ENCODE assay signal across 2 cellular contexts in the genomic region with DNA sequence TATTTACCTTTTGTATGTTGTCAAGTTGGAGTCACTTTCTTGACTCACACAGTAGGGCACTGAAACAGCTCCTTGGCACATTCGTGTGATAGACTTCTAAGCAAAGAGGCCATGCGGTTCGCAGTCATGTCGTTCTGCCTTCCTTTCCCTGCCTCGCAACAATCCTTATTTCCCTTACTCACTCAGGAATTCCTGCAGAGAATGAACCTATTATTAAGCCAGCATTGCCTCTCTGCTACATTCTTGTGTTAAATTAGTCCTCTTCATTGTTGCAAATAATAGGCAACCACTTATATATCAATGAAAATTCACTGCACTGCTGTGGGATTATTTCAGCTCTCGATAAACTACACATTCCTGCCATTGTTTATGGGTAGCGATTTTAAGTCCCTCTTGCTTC.
TF ChIP-seq lines count a peak whose summit lies in the region.

No MANE protein-coding gene starts in this region.

TF ChIP-seq in GM23338, 12 proteins besides CTCF, POLR2A, EP300 and RAD21 (continues in another document):
- TF ChIP-seq JUNB (IDR thresholded peaks at IDR 0.05; ENCODE audit: unreplicated experiment) = no peak
- TF ChIP-seq POLR2AphosphoS5 (IDR thresholded peaks at IDR 0.05; ENCODE audit: low read depth) = no peak
- no peak for TF ChIP-seq NANOG (IDR thresholded peaks at IDR 0.05; ENCODE audit: borderline replicate concordance)
- no peak for TF ChIP-seq CREB1 (CRISPR knock-in tag; IDR thresholded peaks at IDR 0.05; ENCODE audit: low read depth)
- TF ChIP-seq ZNF114 (CRISPR knock-in tag; IDR thresholded peaks at IDR 0.05) = no peak
- TF ChIP-seq, protein P1, sequence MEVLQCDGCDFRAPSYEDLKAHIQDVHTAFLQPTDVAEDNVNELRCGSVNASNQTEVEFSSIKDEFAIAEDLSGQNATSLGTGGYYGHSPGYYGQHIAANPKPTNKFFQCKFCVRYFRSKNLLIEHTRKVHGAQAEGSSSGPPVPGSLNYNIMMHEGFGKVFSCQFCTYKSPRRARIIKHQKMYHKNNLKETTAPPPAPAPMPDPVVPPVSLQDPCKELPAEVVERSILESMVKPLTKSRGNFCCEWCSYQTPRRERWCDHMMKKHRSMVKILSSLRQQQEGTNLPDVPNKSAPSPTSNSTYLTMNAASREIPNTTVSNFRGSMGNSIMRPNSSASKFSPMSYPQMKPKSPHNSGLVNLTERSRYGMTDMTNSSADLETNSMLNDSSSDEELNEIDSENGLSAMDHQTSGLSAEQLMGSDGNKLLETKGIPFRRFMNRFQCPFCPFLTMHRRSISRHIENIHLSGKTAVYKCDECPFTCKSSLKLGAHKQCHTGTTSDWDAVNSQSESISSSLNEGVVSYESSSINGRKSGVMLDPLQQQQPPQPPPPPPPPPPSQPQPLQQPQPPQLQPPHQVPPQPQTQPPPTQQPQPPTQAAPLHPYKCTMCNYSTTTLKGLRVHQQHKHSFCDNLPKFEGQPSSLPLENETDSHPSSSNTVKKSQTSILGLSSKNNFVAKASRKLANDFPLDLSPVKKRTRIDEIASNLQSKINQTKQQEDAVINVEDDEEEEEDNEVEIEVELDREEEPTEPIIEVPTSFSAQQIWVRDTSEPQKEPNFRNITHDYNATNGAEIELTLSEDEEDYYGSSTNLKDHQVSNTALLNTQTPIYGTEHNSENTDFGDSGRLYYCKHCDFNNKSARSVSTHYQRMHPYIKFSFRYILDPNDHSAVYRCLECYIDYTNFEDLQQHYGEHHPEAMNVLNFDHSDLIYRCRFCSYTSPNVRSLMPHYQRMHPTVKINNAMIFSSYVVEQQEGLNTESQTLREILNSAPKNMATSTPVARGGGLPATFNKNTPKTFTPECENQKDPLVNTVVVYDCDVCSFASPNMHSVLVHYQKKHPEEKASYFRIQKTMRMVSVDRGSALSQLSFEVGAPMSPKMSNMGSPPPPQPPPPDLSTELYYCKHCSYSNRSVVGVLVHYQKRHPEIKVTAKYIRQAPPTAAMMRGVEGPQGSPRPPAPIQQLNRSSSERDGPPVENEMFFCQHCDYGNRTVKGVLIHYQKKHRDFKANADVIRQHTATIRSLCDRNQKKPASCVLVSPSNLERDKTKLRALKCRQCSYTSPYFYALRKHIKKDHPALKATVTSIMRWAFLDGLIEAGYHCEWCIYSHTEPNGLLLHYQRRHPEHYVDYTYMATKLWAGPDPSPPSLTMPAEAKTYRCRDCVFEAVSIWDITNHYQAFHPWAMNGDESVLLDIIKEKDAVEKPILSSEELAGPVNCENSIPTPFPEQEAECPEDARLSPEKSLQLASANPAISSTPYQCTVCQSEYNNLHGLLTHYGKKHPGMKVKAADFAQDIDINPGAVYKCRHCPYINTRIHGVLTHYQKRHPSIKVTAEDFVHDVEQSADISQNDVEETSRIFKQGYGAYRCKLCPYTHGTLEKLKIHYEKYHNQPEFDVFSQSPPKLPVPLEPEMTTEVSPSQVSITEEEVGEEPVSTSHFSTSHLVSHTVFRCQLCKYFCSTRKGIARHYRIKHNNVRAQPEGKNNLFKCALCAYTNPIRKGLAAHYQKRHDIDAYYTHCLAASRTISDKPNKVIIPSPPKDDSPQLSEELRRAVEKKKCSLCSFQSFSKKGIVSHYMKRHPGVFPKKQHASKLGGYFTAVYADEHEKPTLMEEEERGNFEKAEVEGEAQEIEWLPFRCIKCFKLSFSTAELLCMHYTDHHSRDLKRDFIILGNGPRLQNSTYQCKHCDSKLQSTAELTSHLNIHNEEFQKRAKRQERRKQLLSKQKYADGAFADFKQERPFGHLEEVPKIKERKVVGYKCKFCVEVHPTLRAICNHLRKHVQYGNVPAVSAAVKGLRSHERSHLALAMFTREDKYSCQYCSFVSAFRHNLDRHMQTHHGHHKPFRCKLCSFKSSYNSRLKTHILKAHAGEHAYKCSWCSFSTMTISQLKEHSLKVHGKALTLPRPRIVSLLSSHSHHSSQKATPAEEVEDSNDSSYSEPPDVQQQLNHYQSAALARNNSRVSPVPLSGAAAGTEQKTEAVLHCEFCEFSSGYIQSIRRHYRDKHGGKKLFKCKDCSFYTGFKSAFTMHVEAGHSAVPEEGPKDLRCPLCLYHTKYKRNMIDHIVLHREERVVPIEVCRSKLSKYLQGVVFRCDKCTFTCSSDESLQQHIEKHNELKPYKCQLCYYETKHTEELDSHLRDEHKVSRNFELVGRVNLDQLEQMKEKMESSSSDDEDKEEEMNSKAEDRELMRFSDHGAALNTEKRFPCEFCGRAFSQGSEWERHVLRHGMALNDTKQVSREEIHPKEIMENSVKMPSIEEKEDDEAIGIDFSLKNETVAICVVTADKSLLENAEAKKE (CRISPR knock-in tag; IDR thresholded peaks at IDR 0.05) = no peak
- TF ChIP-seq, protein P2, sequence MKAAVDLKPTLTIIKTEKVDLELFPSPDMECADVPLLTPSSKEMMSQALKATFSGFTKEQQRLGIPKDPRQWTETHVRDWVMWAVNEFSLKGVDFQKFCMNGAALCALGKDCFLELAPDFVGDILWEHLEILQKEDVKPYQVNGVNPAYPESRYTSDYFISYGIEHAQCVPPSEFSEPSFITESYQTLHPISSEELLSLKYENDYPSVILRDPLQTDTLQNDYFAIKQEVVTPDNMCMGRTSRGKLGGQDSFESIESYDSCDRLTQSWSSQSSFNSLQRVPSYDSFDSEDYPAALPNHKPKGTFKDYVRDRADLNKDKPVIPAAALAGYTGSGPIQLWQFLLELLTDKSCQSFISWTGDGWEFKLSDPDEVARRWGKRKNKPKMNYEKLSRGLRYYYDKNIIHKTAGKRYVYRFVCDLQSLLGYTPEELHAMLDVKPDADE (IDR thresholded peaks at IDR 0.05) = no peak
- TF ChIP-seq ZNF331 (CRISPR knock-in tag; IDR thresholded peaks at IDR 0.05; ENCODE audit: low read depth) = no peak
- TF ChIP-seq STAT1 (IDR thresholded peaks at IDR 0.05; ENCODE audit: unreplicated experiment) = no peak
- TF ChIP-seq, protein P3, sequence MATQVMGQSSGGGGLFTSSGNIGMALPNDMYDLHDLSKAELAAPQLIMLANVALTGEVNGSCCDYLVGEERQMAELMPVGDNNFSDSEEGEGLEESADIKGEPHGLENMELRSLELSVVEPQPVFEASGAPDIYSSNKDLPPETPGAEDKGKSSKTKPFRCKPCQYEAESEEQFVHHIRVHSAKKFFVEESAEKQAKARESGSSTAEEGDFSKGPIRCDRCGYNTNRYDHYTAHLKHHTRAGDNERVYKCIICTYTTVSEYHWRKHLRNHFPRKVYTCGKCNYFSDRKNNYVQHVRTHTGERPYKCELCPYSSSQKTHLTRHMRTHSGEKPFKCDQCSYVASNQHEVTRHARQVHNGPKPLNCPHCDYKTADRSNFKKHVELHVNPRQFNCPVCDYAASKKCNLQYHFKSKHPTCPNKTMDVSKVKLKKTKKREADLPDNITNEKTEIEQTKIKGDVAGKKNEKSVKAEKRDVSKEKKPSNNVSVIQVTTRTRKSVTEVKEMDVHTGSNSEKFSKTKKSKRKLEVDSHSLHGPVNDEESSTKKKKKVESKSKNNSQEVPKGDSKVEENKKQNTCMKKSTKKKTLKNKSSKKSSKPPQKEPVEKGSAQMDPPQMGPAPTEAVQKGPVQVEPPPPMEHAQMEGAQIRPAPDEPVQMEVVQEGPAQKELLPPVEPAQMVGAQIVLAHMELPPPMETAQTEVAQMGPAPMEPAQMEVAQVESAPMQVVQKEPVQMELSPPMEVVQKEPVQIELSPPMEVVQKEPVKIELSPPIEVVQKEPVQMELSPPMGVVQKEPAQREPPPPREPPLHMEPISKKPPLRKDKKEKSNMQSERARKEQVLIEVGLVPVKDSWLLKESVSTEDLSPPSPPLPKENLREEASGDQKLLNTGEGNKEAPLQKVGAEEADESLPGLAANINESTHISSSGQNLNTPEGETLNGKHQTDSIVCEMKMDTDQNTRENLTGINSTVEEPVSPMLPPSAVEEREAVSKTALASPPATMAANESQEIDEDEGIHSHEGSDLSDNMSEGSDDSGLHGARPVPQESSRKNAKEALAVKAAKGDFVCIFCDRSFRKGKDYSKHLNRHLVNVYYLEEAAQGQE (IDR thresholded peaks at IDR 0.05; ENCODE audit: unreplicated experiment) = no peak

TF ChIP-seq in H1, 55 proteins besides CTCF, POLR2A, EP300 and RAD21:
- TF ChIP-seq MAFK (IDR thresholded peaks at IDR 0.05; ENCODE audit: low read depth, low read length) = peak; percentile 32; the same call in 1 of the 2 replicates
- no peak for TF ChIP-seq CBX5 (IDR thresholded peaks at IDR 0.05; ENCODE audit: low read depth, low read length)
- TF ChIP-seq, protein P4, sequence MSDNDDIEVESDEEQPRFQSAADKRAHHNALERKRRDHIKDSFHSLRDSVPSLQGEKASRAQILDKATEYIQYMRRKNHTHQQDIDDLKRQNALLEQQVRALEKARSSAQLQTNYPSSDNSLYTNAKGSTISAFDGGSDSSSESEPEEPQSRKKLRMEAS (IDR thresholded peaks at IDR 0.05) = peak; percentile 30; the same call in 1 of the 2 replicates
- TF ChIP-seq HDAC6 (IDR thresholded peaks at IDR 0.05; ENCODE audit: low read depth, low read length) = no peak
- TF ChIP-seq, protein P5, sequence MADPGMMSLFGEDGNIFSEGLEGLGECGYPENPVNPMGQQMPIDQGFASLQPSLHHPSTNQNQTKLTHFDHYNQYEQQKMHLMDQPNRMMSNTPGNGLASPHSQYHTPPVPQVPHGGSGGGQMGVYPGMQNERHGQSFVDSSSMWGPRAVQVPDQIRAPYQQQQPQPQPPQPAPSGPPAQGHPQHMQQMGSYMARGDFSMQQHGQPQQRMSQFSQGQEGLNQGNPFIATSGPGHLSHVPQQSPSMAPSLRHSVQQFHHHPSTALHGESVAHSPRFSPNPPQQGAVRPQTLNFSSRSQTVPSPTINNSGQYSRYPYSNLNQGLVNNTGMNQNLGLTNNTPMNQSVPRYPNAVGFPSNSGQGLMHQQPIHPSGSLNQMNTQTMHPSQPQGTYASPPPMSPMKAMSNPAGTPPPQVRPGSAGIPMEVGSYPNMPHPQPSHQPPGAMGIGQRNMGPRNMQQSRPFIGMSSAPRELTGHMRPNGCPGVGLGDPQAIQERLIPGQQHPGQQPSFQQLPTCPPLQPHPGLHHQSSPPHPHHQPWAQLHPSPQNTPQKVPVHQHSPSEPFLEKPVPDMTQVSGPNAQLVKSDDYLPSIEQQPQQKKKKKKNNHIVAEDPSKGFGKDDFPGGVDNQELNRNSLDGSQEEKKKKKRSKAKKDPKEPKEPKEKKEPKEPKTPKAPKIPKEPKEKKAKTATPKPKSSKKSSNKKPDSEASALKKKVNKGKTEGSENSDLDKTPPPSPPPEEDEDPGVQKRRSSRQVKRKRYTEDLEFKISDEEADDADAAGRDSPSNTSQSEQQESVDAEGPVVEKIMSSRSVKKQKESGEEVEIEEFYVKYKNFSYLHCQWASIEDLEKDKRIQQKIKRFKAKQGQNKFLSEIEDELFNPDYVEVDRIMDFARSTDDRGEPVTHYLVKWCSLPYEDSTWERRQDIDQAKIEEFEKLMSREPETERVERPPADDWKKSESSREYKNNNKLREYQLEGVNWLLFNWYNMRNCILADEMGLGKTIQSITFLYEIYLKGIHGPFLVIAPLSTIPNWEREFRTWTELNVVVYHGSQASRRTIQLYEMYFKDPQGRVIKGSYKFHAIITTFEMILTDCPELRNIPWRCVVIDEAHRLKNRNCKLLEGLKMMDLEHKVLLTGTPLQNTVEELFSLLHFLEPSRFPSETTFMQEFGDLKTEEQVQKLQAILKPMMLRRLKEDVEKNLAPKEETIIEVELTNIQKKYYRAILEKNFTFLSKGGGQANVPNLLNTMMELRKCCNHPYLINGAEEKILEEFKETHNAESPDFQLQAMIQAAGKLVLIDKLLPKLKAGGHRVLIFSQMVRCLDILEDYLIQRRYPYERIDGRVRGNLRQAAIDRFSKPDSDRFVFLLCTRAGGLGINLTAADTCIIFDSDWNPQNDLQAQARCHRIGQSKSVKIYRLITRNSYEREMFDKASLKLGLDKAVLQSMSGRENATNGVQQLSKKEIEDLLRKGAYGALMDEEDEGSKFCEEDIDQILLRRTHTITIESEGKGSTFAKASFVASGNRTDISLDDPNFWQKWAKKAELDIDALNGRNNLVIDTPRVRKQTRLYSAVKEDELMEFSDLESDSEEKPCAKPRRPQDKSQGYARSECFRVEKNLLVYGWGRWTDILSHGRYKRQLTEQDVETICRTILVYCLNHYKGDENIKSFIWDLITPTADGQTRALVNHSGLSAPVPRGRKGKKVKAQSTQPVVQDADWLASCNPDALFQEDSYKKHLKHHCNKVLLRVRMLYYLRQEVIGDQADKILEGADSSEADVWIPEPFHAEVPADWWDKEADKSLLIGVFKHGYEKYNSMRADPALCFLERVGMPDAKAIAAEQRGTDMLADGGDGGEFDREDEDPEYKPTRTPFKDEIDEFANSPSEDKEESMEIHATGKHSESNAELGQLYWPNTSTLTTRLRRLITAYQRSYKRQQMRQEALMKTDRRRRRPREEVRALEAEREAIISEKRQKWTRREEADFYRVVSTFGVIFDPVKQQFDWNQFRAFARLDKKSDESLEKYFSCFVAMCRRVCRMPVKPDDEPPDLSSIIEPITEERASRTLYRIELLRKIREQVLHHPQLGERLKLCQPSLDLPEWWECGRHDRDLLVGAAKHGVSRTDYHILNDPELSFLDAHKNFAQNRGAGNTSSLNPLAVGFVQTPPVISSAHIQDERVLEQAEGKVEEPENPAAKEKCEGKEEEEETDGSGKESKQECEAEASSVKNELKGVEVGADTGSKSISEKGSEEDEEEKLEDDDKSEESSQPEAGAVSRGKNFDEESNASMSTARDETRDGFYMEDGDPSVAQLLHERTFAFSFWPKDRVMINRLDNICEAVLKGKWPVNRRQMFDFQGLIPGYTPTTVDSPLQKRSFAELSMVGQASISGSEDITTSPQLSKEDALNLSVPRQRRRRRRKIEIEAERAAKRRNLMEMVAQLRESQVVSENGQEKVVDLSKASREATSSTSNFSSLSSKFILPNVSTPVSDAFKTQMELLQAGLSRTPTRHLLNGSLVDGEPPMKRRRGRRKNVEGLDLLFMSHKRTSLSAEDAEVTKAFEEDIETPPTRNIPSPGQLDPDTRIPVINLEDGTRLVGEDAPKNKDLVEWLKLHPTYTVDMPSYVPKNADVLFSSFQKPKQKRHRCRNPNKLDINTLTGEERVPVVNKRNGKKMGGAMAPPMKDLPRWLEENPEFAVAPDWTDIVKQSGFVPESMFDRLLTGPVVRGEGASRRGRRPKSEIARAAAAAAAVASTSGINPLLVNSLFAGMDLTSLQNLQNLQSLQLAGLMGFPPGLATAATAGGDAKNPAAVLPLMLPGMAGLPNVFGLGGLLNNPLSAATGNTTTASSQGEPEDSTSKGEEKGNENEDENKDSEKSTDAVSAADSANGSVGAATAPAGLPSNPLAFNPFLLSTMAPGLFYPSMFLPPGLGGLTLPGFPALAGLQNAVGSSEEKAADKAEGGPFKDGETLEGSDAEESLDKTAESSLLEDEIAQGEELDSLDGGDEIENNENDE (IDR thresholded peaks at IDR 0.05; ENCODE audit: insufficient replicate concordance, low read length) = peak; percentile 37
- peak; percentile 35; the same call in 1 of the 2 replicates for TF ChIP-seq TEAD4 (IDR thresholded peaks at IDR 0.05; ENCODE audit: low read depth, low read length)
- no peak for TF ChIP-seq SIX5 (IDR thresholded peaks at IDR 0.05; ENCODE audit: low read depth, low read length)
- no peak for TF ChIP-seq JUN (IDR thresholded peaks at IDR 0.05; ENCODE audit: low read depth, low read length)
- no peak for TF ChIP-seq PHF8 (conservative IDR thresholded peaks at IDR 0.05; ENCODE audit: low read depth, low read length)
- TF ChIP-seq ZNF274 (IDR thresholded peaks at IDR 0.05; ENCODE audit: borderline replicate concordance, extremely low read depth, low read length) = no peak
- TF ChIP-seq NRF1 (IDR thresholded peaks at IDR 0.05; ENCODE audit: low read depth, low read length) = no peak
- no peak for TF ChIP-seq NANOG (IDR thresholded peaks at IDR 0.05; ENCODE audit: insufficient read depth, low read depth, low read length, poor library complexity, severe bottlenecking)
- no peak for TF ChIP-seq HDAC2 (IDR thresholded peaks at IDR 0.05; ENCODE audit: borderline replicate concordance in 1 of 2, low read depth in 2 of 2, low read length in 2 of 2)
- TF ChIP-seq CHD2 (IDR thresholded peaks at IDR 0.05; ENCODE audit: low read length) = no peak
- no peak for TF ChIP-seq SUZ12 (IDR thresholded peaks at IDR 0.05; ENCODE audit: low read length)
